In the genomic region with DNA sequence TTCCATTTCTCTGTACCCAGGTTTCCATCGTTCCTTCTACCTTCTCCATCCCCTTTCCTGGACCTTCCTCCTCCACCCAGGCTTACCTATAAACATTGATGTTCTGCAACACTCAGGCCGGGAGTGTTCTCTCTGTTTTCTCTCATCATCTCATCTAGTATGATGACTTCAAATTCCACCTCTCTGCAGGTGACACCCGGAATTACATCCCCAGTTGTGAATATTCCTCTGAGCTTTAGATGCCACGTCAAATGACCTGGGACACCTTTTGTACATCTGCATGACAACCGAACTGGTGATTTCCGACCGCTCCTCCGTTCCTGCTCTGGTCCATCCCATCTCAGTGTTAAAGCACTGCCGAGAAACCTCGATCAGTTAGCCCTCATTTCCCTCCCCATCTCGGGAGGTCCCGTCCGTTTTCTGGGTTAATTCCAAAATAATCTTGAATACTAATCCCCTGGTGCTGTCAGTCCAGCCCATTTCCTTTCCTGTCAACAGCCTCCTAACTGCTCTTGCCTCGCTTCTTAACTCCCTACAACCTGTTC, we compare ENCODE assay signal across 13 cellular contexts.
DNase-seq lines count a peak whose midpoint lies in the region; ATAC-seq and TF ChIP-seq lines count a peak whose summit lies in the region.
"Had no signal": no experiment of that assay in that cellular context is flagged by ENCODE, and none has a peak within 500 bp of the region (broad histone marks: within the 10 kb centered on the region; RNA-seq: fewer than 3 reads in every experiment).

No MANE protein-coding gene starts in this region.

- H3K27me3 Mint-ChIP-seq in natural killer cell (ENCODE audit: low read depth in 2 of 2) (no peaks in the 10 kb centered on the region), memory B cell (no peaks in the 10 kb centered on the region), MCF 10A (ENCODE audit: insufficient read depth, unreplicated experiment) (no peaks in the 10 kb centered on the region)
- no peaks in the 10 kb centered on the region for H3K27me3 Mint-ChIP-seq in natural killer cell treated with Interleukin-12 subunit alpha and Interleukin-12 subunit beta and Interleukin-15 and Interleukin-18, amount 100 ng/mL, for 72 hours
- H3K27me3 Mint-ChIP-seq: B cell had no signal

- H3K27ac Mint-ChIP-seq in natural killer cell (peak overlapping the region; percentile 4 to 10), memory B cell (peak overlapping the region; percentile 12), MCF 10A (ENCODE audit: low read depth, unreplicated experiment) (no peak overlapping the region)
- peak overlapping the region in 1 of 2 donors; percentile 42 for H3K27ac Mint-ChIP-seq in natural killer cell treated with Interleukin-12 subunit alpha and Interleukin-12 subunit beta and Interleukin-15 and Interleukin-18, amount 100 ng/mL, for 72 hours
- H3K27ac Mint-ChIP-seq: B cell had no signal

- DNase-seq in DMS53 (lab: John Stamatoyannopoulos, UW), result peak; percentile 11
- no peak for DNase-seq in DMS53 treated with DMSO at 0.1 percent for 48 hours (lab: John Stamatoyannopoulos, UW; ENCODE audit: unreplicated experiment)
- no peak for DNase-seq in natural killer cell
- no peak for DNase-seq in natural killer cell treated with Interleukin-12 subunit alpha and Interleukin-12 subunit beta and Interleukin-15 and Interleukin-18, amount 100 ng/mL, for 72 hours (ENCODE audit: low spot score)
- no peak for DNase-seq in memory B cell (ENCODE audit: low spot score in 2 of 2)
- DNase-seq in MCF 10A (ENCODE audit: unreplicated experiment), result no peak
- DNase-seq in UCSD-AML1 (lab: John Stamatoyannopoulos, UW; ENCODE audit: unreplicated experiment), result no peak
- no peak for DNase-seq in SK-N-DZ (ENCODE audit: low spot score)
- DNase-seq: amniotic stem cell; central memory CD4-positive, alpha-beta T cell; NCI-H187 treated with DMSO at 0.1 percent for 48 hours; right cardiac atrium had no signal

- intact Hi-C loops in natural killer cell (cut with micrococcal nuclease), result no loop called here
- intact Hi-C loops in MCF 10A (cut with micrococcal nuclease), result no loop called here

- POLR2A ChIA-PET in MCF 10A (lab: Yijun Ruan, JAX), result no interaction called here

- H3K4me1 Mint-ChIP-seq in natural killer cell, result peaks cover 17 to 22% of the 10 kb centered on the region in 2 donors
- peaks cover 21 to 24% of the 10 kb centered on the region in 2 donors for H3K4me1 Mint-ChIP-seq in natural killer cell treated with Interleukin-12 subunit alpha and Interleukin-12 subunit beta and Interleukin-15 and Interleukin-18, amount 100 ng/mL, for 72 hours (ENCODE audit: low read depth in 2 of 2)
- H3K4me1 Mint-ChIP-seq in memory B cell, result peaks cover 3% of the 10 kb centered on the region
- no peaks in the 10 kb centered on the region for H3K4me1 Mint-ChIP-seq in MCF 10A (ENCODE audit: insufficient read depth, unreplicated experiment)

- CTCF ChIA-PET in MCF 10A (lab: Yijun Ruan, JAX), result interaction anchor here (0.6 to 1.0 kb wide), 3 partner anchors 64 to 696 kb away, joined by 3 read pairs; no protein-coding TSS in a partner anchor

- H3K4me3 Mint-ChIP-seq in natural killer cell (no peak overlapping the region), memory B cell (no peak overlapping the region), MCF 10A (ENCODE audit: unreplicated experiment) (no peak overlapping the region)
- H3K4me3 Mint-ChIP-seq in natural killer cell treated with Interleukin-12 subunit alpha and Interleukin-12 subunit beta and Interleukin-15 and Interleukin-18, amount 100 ng/mL, for 72 hours, result no peak overlapping the region
- H3K4me3 Mint-ChIP-seq: B cell had no signal

- no TSS peak for BruUV-seq in MCF 10A (replicated peaks; lab: Mats Ljungman, UMichigan)

- TF ChIP-seq CTCF in natural killer cell (IDR thresholded peaks at IDR 0.05), result no peak
- TF ChIP-seq CTCF in MCF 10A (IDR thresholded peaks at IDR 0.05; ENCODE audit: unreplicated experiment), result no peak

- H3K9me3 Mint-ChIP-seq in natural killer cell, result no peaks in the 10 kb centered on the region
- H3K9me3 Mint-ChIP-seq in natural killer cell treated with Interleukin-12 subunit alpha and Interleukin-12 subunit beta and Interleukin-15 and Interleukin-18, amount 100 ng/mL, for 72 hours, result no peaks in the 10 kb centered on the region
- H3K9me3 Mint-ChIP-seq in memory B cell, result no peaks in the 10 kb centered on the region
- H3K9me3 Mint-ChIP-seq in MCF 10A (ENCODE audit: unreplicated experiment), result no peaks in the 10 kb centered on the region

- ATAC-seq in natural killer cell (no peak), memory B cell (ENCODE audit: low read depth) (no peak)
- ATAC-seq in natural killer cell treated with Interleukin-12 subunit alpha and Interleukin-12 subunit beta and Interleukin-15 and Interleukin-18, amount 100 ng/mL, for 72 hours, result no peak

- H3K36me3 Mint-ChIP-seq in natural killer cell, result no peaks in the 10 kb centered on the region
- H3K36me3 Mint-ChIP-seq in natural killer cell treated with Interleukin-12 subunit alpha and Interleukin-12 subunit beta and Interleukin-15 and Interleukin-18, amount 100 ng/mL, for 72 hours, result no peaks in the 10 kb centered on the region
- H3K36me3 Mint-ChIP-seq in memory B cell, result peaks cover 7% of the 10 kb centered on the region
- H3K36me3 Mint-ChIP-seq in MCF 10A (ENCODE audit: insufficient read depth, unreplicated experiment), result peaks cover 8% of the 10 kb centered on the region
